1 cellular context compared by ENCODE assay signal in genomic region chr1:89898150-89898549, GRCh38.
TF ChIP-seq lines count a peak whose summit lies in the region.

No MANE protein-coding gene starts in this region.

TF ChIP-seq in IMR-90, 13 proteins besides CTCF, POLR2A, EP300 and RAD21 (continued from another document):
- TF ChIP-seq ELK1 (IDR thresholded peaks at IDR 0.05; ENCODE audit: borderline replicate concordance, low read depth, low read length) (no peak), RCOR1 (IDR thresholded peaks at IDR 0.05; ENCODE audit: insufficient replicate concordance, low read length) (no peak), USF2 (IDR thresholded peaks at IDR 0.05; ENCODE audit: low read depth, low read length) (no peak)
